In genomic region chr12:68331869-68332725, GRCh38 we compare ENCODE assay signal across 8 cellular contexts. TPM values are rescaled to one million over a fixed set of nuclear protein-coding genes. Genes with fewer than 3 reads are reported as not detected.
A peak's percentile ranks its signal among the peaks of the same experiment; 100 is the strongest.
DNase-seq lines count a peak whose midpoint lies in the region; TF ChIP-seq lines count a peak whose summit lies in the region.

Gene MDM1 (minus strand): TSS chr12:68332362. CDS start chr12:68332245, 117 bp downstream.

- H3K4me3 Mint-ChIP-seq in activated naive CD4-positive, alpha-beta T cell treated with anti-CD3 and anti-CD28 coated beads for 36 hours = peak within 1 kb of the TSS; percentile 84

- H3K27me3 Mint-ChIP-seq in activated naive CD4-positive, alpha-beta T cell treated with anti-CD3 and anti-CD28 coated beads for 36 hours (ENCODE audit: low read depth) = no peaks in the 10 kb centered on the region

- H3K4me3 ChIP-seq in HFF-Myc (replicated peaks; ENCODE audit: low read depth, low read length) = peak within 1 kb of the TSS; percentile 76

- peaks cover 2% of the 10 kb centered on the region for H3K36me3 Mint-ChIP-seq in activated naive CD4-positive, alpha-beta T cell treated with anti-CD3 and anti-CD28 coated beads for 36 hours (ENCODE audit: low read depth)

- intact Hi-C loops in activated naive CD4-positive, alpha-beta T cell treated with anti-CD3 and anti-CD28 coated beads for 36 hours (cut with micrococcal nuclease) = loop anchor here (1.0 to 10.0 kb wide), 15 partner anchors 33 to 913 kb away; partner anchors contain the start of genes CPM, MDM2, NUP107 and RAP1B

- TF ChIP-seq CTCF in HFF-Myc (IDR thresholded peaks at IDR 0.05; ENCODE audit: low read depth, low read length, missing control alignments) = no peak

- DNase-seq in GM03348 (ENCODE audit: low spot score) (peak; percentile 99), HFF-Myc (ENCODE audit: extremely low read depth, low read depth) (peak; percentile 94), NAMALWA (ENCODE audit: low spot score) (peak; percentile 99), SK-N-DZ (ENCODE audit: low spot score) (peak; percentile 98), germinal center (ENCODE audit: low spot score) (peak; percentile 97), non-pigmented ciliary epithelial cell (ENCODE audit: low read depth) (peak; percentile 93), superior temporal gyrus (ENCODE audit: extremely low spot score) (peak; percentile 100)
- DNase-seq in activated naive CD4-positive, alpha-beta T cell treated with anti-CD3 and anti-CD28 coated beads for 36 hours = peak; percentile 96

- H3K9me3 Mint-ChIP-seq in activated naive CD4-positive, alpha-beta T cell treated with anti-CD3 and anti-CD28 coated beads for 36 hours = no peaks in the 10 kb centered on the region

- peak within 1 kb of the TSS; percentile 73 for H3K27ac Mint-ChIP-seq in activated naive CD4-positive, alpha-beta T cell treated with anti-CD3 and anti-CD28 coated beads for 36 hours

- CTCF ChIA-PET in activated naive CD4-positive, alpha-beta T cell treated with anti-CD3 and anti-CD28 coated beads for 36 hours (lab: Charles Lee) = interaction anchor here (0.6 to 0.8 kb wide), 2 partner anchors 27 to 28 kb away, joined by 3 read pairs; no protein-coding TSS in a partner anchor

- peaks cover 47% of the 10 kb centered on the region for H3K4me1 Mint-ChIP-seq in activated naive CD4-positive, alpha-beta T cell treated with anti-CD3 and anti-CD28 coated beads for 36 hours (ENCODE audit: low read depth)

RNA-seq across cellular contexts. Expression of gene MDM1, which starts in this region (rescaled TPM):
- polyA plus RNA-seq in SK-N-DZ (2014; cell fraction: cytosol; rRNA removed) = 19.5 and 19.6 TPM in 2 replicates
- polyA plus RNA-seq in SK-N-DZ (2014; cell fraction: nucleus; rRNA removed) = 56.4 and 77.9 TPM in 2 replicates
- total RNA-seq in activated naive CD4-positive, alpha-beta T cell treated with anti-CD3 and anti-CD28 coated beads for 36 hours = 10 to 100 TPM; 16.5 to 20.8 TPM

Comparison
In these comparisons a context has a peak if more than half of its experiments do, and no peak if none do; other contexts are left out.
1. Peak in every context shown above with its lines: DNase-seq and H3K4me3 ChIP-seq.